In genomic region chr2:25521665-25522387, GRCh38 we compare ENCODE assay signal across 8 cellular contexts.
DNase-seq lines count a peak whose midpoint lies in the region; ATAC-seq and TF ChIP-seq lines count a peak whose summit lies in the region.

No MANE protein-coding gene starts in this region.

- H3K27ac ChIP-seq in HCT116 (ENCODE audit: low read depth, low read length) (no peak overlapping the region), duodenal mucosa (ENCODE audit: low read depth, low read length) (no peak overlapping the region), tibial nerve (peak overlapping the region in 1 of 4 donors; percentile 6)

- H3K4me1 ChIP-seq in HCT116 (ENCODE audit: control insufficient read depth in 1 of 2, insufficient read depth in 2 of 2, low read length in 2 of 2) (0 out of 4 replicates have a peak, but pooled peaks cover 0 to 1% of the 10 kb centered on the region in 2 experiments), duodenal mucosa (ENCODE audit: control insufficient read depth in 1 of 2, insufficient read depth in 2 of 2, low read length in 2 of 2) (peaks cover 5% of the 10 kb centered on the region in 2 donors), tibial nerve (peaks cover 0 to 15% (median 4%) of the 10 kb centered on the region in 4 donors)

- RAD21 ChIA-PET in HCT116 (lab: Charles Lee; ENCODE audit: low non-redundant PET in 1 of 2, low total read pairs in 2 of 2, uncharacterized antibody in 2 of 2, unreplicated experiment in 2 of 2): no interaction called here

- H3K9me3 ChIP-seq in HCT116 (ENCODE audit: control insufficient read depth in 1 of 2, insufficient read depth in 1 of 2, low read depth in 1 of 2, low read length in 2 of 2): no peaks in the 10 kb centered on the region
- no peaks in the 10 kb centered on the region for H3K9me3 ChIP-seq in duodenal mucosa (ENCODE audit: control insufficient read depth in 1 of 2, low read length in 2 of 2)
- H3K9me3 ChIP-seq in tibial nerve: no peaks in the 10 kb centered on the region

- no peak for TF ChIP-seq POLR2A in HCT116 (IDR thresholded peaks at IDR 0.05; ENCODE audit: borderline replicate concordance, extremely low read depth, insufficient read depth, insufficient read length)
- no peak for TF ChIP-seq POLR2A in tibial nerve (IDR thresholded peaks at IDR 0.05)

- H3K27me3 ChIP-seq in HCT116 (ENCODE audit: insufficient read depth, low read length) (no peaks in the 10 kb centered on the region), duodenal mucosa (ENCODE audit: control insufficient read depth in 1 of 2, insufficient read depth in 2 of 2, low read length in 2 of 2) (no peaks in the 10 kb centered on the region), tibial nerve (no peaks in the 10 kb centered on the region)

- ATAC-seq in Right ventricle myocardium inferior: peak; percentile 50
- ATAC-seq in HCT116: peak; percentile 84
- peak; percentile 95 for ATAC-seq in SK-N-SH treated with all-trans-retinoic acid at 6 μM for 48 hours

- no peak overlapping the region for H3K4me3 ChIP-seq in HCT116 (replicated peaks in 1 of 2; ENCODE audit: low read depth in 1 of 2, low read length in 2 of 2)
- peak overlapping the region; percentile 61 to 64 for H3K4me3 ChIP-seq in duodenal mucosa (ENCODE audit: low read depth in 1 of 2, low read length in 2 of 2)
- peak overlapping the region in 3 of 4 donors; percentile 0 to 27 (median 13) for H3K4me3 ChIP-seq in tibial nerve

- no peaks in the 10 kb centered on the region for H3K36me3 ChIP-seq in HCT116 (ENCODE audit: control insufficient read depth in 1 of 2, insufficient read depth in 2 of 2, low read length in 2 of 2)
- no peaks in the 10 kb centered on the region for H3K36me3 ChIP-seq in duodenal mucosa (ENCODE audit: control insufficient read depth in 1 of 2, insufficient read depth in 2 of 2, low read length in 2 of 2)
- no peaks in the 10 kb centered on the region for H3K36me3 ChIP-seq in tibial nerve

- POLR2A ChIA-PET in HCT116 (lab: Charles Lee): no interaction called here

- H3K9ac ChIP-seq in HCT116 (ENCODE audit: low read length) (no peak overlapping the region), duodenal mucosa (ENCODE audit: low read depth in 1 of 2, low read length in 2 of 2) (peak overlapping the region; percentile 39 to 41)

- TF ChIP-seq RAD21 in HCT116 (IDR thresholded peaks at IDR 0.05; ENCODE audit: low read depth): peak; percentile 79

- TF ChIP-seq CTCF in HCT116 (IDR thresholded peaks at IDR 0.05 in 2 of 3, conservative IDR thresholded peaks at IDR 0.05 in 1 of 3; ENCODE audit: borderline replicate concordance in 1 of 3, insufficient read depth in 1 of 3, low read depth in 2 of 3, low read length in 2 of 3): peak; percentile 69 to 85 (median 71); a peak in 5 of 6 replicates
- TF ChIP-seq CTCF in tibial nerve (IDR thresholded peaks at IDR 0.05): peak; percentile 72 to 83 (median 78)

- WGBS in tibial nerve, 2 donors: 43 to 44% methylated on average over 10 of the region's 10 CpGs

- H2AFZ ChIP-seq in HCT116 (ENCODE audit: low read depth, low read length, poor library complexity, severe bottlenecking): no peak overlapping the region

- DNase-seq in Right ventricle myocardium inferior (ENCODE audit: missing footprints): no peak
- no peak for DNase-seq in cardiac septum (ENCODE audit: low spot score)
- DNase-seq in HCT116 (ENCODE audit: low read depth, low spot score): peak; percentile 35
- peak; percentile 72 for DNase-seq in NCI-H1105 treated with DMSO at 0.1 percent for 48 hours (lab: John Stamatoyannopoulos, UW)
- DNase-seq in middle frontal gyrus (ENCODE audit: extremely low spot score, low spot score): peak; percentile 46
- DNase-seq in tibial nerve (ENCODE audit: low spot score in 2 of 2): peak in 1 of 2 donors; percentile 55

- no peaks in the 10 kb centered on the region for H3K9me2 ChIP-seq in HCT116 (ENCODE audit: insufficient read depth)

- H3K79me2 ChIP-seq in HCT116 (ENCODE audit: insufficient read depth, low read length): no peaks in the 10 kb centered on the region

- intact Hi-C loops in Right ventricle myocardium inferior (cut with DNase I) (loop anchor here (10.0 kb wide), 1 partner anchor 147 kb away; no protein-coding TSS in a partner anchor), cardiac septum (cut with DNase I) (loop anchor here (1.0 to 5.0 kb wide), 2 partner anchors 160 to 180 kb away; partner anchors contain the start of gene DNMT3A), HCT116 (cut with micrococcal nuclease) (loop anchor here (10.0 kb wide), 1 partner anchor 357 kb away; the partner anchor contains the start of gene POMC)

- no peaks in the 10 kb centered on the region for H4K20me1 ChIP-seq in HCT116 (ENCODE audit: insufficient read depth)

- CTCF ChIA-PET in HCT116 (lab: Charles Lee): no interaction called here

- no TSS peak for BruUV-seq in HCT116 (replicated peaks; lab: Mats Ljungman, UMichigan)

- no peak overlapping the region for H3K4me2 ChIP-seq in HCT116 (ENCODE audit: low read length)

- TF ChIP-seq EP300 in tibial nerve (IDR thresholded peaks at IDR 0.05): no peak

TF ChIP-seq in HCT116, 20 proteins besides CTCF, POLR2A, EP300 and RAD21 (continues in another document):
- TF ChIP-seq JUND (IDR thresholded peaks at IDR 0.05) (no peak), SIN3A (IDR thresholded peaks at IDR 0.05; ENCODE audit: low read depth) (no peak), ELF1 (IDR thresholded peaks at IDR 0.05; ENCODE audit: borderline replicate concordance, low read depth) (no peak), SRF (IDR thresholded peaks at IDR 0.05; ENCODE audit: low read depth) (no peak), POLR2AphosphoS5 (IDR thresholded peaks at IDR 0.05; ENCODE audit: low read depth, low read length) (no peak), YY1 (IDR thresholded peaks at IDR 0.05; ENCODE audit: extremely low read depth, insufficient replicate concordance, low read depth, low read length) (no peak), CEBPB (IDR thresholded peaks at IDR 0.05; ENCODE audit: low read depth) (no peak), SP1 (IDR thresholded peaks at IDR 0.05; ENCODE audit: low read depth) (no peak), EZH2phosphoT487 (IDR thresholded peaks at IDR 0.05; ENCODE audit: borderline replicate concordance) (no peak), FOSL1 (IDR thresholded peaks at IDR 0.05; ENCODE audit: low read depth) (no peak), ZNF274 (IDR thresholded peaks at IDR 0.05; ENCODE audit: low read depth, low read length) (no peak)
- TF ChIP-seq, protein P1, sequence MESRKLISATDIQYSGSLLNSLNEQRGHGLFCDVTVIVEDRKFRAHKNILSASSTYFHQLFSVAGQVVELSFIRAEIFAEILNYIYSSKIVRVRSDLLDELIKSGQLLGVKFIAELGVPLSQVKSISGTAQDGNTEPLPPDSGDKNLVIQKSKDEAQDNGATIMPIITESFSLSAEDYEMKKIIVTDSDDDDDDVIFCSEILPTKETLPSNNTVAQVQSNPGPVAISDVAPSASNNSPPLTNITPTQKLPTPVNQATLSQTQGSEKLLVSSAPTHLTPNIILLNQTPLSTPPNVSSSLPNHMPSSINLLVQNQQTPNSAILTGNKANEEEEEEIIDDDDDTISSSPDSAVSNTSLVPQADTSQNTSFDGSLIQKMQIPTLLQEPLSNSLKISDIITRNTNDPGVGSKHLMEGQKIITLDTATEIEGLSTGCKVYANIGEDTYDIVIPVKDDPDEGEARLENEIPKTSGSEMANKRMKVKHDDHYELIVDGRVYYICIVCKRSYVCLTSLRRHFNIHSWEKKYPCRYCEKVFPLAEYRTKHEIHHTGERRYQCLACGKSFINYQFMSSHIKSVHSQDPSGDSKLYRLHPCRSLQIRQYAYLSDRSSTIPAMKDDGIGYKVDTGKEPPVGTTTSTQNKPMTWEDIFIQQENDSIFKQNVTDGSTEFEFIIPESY (IDR thresholded peaks at IDR 0.05; ENCODE audit: extremely low read depth, insufficient replicate concordance, low read length): no peak
- TF ChIP-seq, protein P2, sequence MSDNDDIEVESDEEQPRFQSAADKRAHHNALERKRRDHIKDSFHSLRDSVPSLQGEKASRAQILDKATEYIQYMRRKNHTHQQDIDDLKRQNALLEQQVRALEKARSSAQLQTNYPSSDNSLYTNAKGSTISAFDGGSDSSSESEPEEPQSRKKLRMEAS (IDR thresholded peaks at IDR 0.05): no peak

TF ChIP-seq in SK-N-SH treated with all-trans-retinoic acid at 6 μM for 48 hours, 23 proteins besides CTCF, POLR2A, EP300 and RAD21 (continues in another document):
- TF ChIP-seq PATZ1 (CRISPR knock-in tag; IDR thresholded peaks at IDR 0.05; ENCODE audit: borderline replicate concordance) (no peak), ISL1 (CRISPR knock-in tag; IDR thresholded peaks at IDR 0.05) (no peak), ZFP30 (CRISPR knock-in tag; IDR thresholded peaks at IDR 0.05) (no peak), RARB (CRISPR knock-in tag; IDR thresholded peaks at IDR 0.05) (no peak), ESRRG (CRISPR knock-in tag; IDR thresholded peaks at IDR 0.05) (no peak), CSDC2 (CRISPR knock-in tag; IDR thresholded peaks at IDR 0.05) (no peak), TOX (CRISPR knock-in tag; IDR thresholded peaks at IDR 0.05; ENCODE audit: borderline replicate concordance) (no peak)
- TF ChIP-seq, protein P3, sequence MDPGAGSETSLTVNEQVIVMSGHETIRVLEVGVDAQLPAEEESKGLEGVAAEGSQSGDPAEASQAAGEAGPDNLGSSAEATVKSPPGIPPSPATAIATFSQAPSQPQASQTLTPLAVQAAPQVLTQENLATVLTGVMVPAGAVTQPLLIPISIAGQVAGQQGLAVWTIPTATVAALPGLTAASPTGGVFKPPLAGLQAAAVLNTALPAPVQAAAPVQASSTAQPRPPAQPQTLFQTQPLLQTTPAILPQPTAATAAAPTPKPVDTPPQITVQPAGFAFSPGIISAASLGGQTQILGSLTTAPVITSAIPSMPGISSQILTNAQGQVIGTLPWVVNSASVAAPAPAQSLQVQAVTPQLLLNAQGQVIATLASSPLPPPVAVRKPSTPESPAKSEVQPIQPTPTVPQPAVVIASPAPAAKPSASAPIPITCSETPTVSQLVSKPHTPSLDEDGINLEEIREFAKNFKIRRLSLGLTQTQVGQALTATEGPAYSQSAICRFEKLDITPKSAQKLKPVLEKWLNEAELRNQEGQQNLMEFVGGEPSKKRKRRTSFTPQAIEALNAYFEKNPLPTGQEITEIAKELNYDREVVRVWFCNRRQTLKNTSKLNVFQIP (CRISPR knock-in tag; IDR thresholded peaks at IDR 0.05; ENCODE audit: borderline replicate concordance, low read depth): no peak

Comparison
In these comparisons a context has a peak if more than half of its experiments do, and no peak if none do; other contexts are left out.
1. DNase-seq: peak in HCT116 (single experiment), NCI-H1105 treated with DMSO at 0.1 percent for 48 hours (single experiment) and middle frontal gyrus (single experiment); none in Right ventricle myocardium inferior (single experiment) and cardiac septum (single experiment).
2. H3K4me3 ChIP-seq: peak in duodenal mucosa (2 of 2) and tibial nerve (3 of 4); none in HCT116 (0 of 2).
3. Peak in every context shown above with its lines, with median percentiles within 50 percentile points of each other: ATAC-seq.